Comparison of ENCODE assay signal across 8 cellular contexts in the genomic region with DNA sequence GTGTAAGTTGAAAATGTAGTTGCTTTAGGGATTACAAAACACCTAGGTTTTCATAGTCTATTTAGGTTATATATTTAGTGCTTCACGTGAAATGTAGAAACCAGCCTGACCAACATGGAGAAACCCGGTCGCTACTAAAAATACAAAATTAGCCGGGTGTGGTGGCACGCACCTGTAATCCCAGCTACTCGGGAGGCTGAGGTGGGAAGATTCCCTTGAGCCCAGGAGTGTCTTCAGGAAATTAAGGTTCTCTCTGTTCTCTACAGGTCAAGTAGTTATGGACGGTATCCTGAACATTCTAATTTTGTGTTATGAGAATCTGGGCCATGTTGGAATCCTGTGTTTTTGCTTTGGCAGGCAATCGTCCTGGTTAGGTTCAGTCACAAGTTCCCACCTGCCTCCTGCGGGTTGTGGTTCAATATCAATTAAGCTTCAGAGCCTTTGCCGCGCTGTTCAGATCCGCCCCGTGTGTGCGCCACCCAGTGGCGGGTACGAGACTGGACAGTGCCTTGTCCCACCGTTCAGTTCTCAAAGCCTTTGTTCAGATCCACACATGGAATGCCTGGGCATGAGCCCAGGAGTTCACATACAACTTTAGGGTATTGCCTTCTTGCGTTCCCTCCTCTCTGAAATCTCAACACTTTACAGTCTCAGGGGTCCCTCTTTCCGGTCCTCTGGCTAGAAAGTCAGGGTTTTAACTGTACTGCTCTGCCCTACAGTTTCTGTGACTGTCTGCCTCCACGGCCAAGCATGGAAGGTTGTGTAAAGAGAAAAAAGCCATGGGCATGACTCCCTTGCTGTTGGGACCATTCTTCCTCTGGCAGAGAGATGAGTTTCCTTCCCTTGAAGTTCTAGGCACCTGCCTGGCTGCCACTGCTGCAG. TPM values are rescaled to one million over a fixed set of nuclear protein-coding genes. Genes with fewer than 3 reads are reported as not detected.
A peak's percentile ranks its signal among the peaks of the same experiment; 100 is the strongest.
DNase-seq lines count a peak whose midpoint lies in the region; ATAC-seq and TF ChIP-seq lines count a peak whose summit lies in the region.

No MANE protein-coding gene starts in this region.

- 31 to 35% methylated on average over 11 to 14 of the region's 20 CpGs for WGBS in gastroesophageal sphincter (ENCODE audit: low coverage in 1 of 2), 2 donors
- 23% methylated on average over 20 of the region's 20 CpGs for WGBS in testis, 2 donors

- H3K79me2 ChIP-seq in osteoblast (ENCODE audit: insufficient read depth, low read length): no peaks in the 10 kb centered on the region

- intact Hi-C loops in testis (cut with DNase I; ENCODE audit: low total_unique reads): no loop called here

- H4K20me1 ChIP-seq in osteoblast (ENCODE audit: insufficient read depth, low read length): no peaks in the 10 kb centered on the region

- no peaks in the 10 kb centered on the region for H3K9me3 ChIP-seq in gastroesophageal sphincter
- H3K9me3 ChIP-seq in osteoblast (ENCODE audit: low read depth, low read length): no peaks in the 10 kb centered on the region
- no peaks in the 10 kb centered on the region for H3K9me3 ChIP-seq in testis

- TF ChIP-seq POLR2A in gastroesophageal sphincter (IDR thresholded peaks at IDR 0.05) (no peak), testis (IDR thresholded peaks at IDR 0.05) (no peak)

- no peak overlapping the region for H3K27ac ChIP-seq in gastroesophageal sphincter
- no peak overlapping the region for H3K27ac ChIP-seq in osteoblast (ENCODE audit: low read depth, low read length)
- no peak overlapping the region for H3K27ac ChIP-seq in testis

- H3K4me2 ChIP-seq in osteoblast (ENCODE audit: insufficient read depth, low read length): peak overlapping the region; percentile 71

- no peak for TF ChIP-seq EP300 in gastroesophageal sphincter (IDR thresholded peaks at IDR 0.05)

- H3K36me3 ChIP-seq in gastroesophageal sphincter (peaks cover 0 to 16% of the 10 kb centered on the region in 2 donors), osteoblast (ENCODE audit: insufficient read depth, low read length) (no peaks in the 10 kb centered on the region), testis (ENCODE audit: low read depth, missing control alignments) (no peaks in the 10 kb centered on the region)

- no peak for DNase-seq in AG09309 (ENCODE audit: low read depth)
- DNase-seq in GM19240 (ENCODE audit: insufficient read length, low spot score): peak; percentile 48
- DNase-seq in LoVo (ENCODE audit: low spot score): peak; percentile 85
- DNase-seq in SHP77 (lab: John Stamatoyannopoulos, UW): peak; percentile 73 to 85
- peak; percentile 90 for DNase-seq in activated effector memory CD4-positive, alpha-beta T cell treated with anti-CD3 and anti-CD28 coated beads, Interleukin-2, amount 50 U/mL, for 16 hours
- peak; percentile 81 for DNase-seq in osteoblast (ENCODE audit: insufficient read length, low spot score, missing footprints)
- DNase-seq in testis: peak; percentile 77

- H3K4me3 ChIP-seq in AG09309 (ENCODE audit: control insufficient read depth, low read depth, low read length): no peak overlapping the region
- no peak overlapping the region for H3K4me3 ChIP-seq in gastroesophageal sphincter
- H3K4me3 ChIP-seq in osteoblast (ENCODE audit: insufficient read depth, low read length): peak overlapping the region; percentile 4
- no peak overlapping the region for H3K4me3 ChIP-seq in testis

- TF ChIP-seq CTCF in AG09309 (IDR thresholded peaks at IDR 0.05; ENCODE audit: control insufficient read depth, insufficient read depth, low read depth, low read length, missing control alignments): peak; percentile 94
- TF ChIP-seq CTCF in gastroesophageal sphincter (IDR thresholded peaks at IDR 0.05): peak; percentile 72 to 89 (median 82)
- TF ChIP-seq CTCF in osteoblast (IDR thresholded peaks at IDR 0.05; ENCODE audit: extremely low read depth, low read depth, low read length): peak; percentile 96
- TF ChIP-seq CTCF in testis (IDR thresholded peaks at IDR 0.05): peak in 2 of 3 experiments; percentile 71 to 79

- H3K27me3 ChIP-seq in gastroesophageal sphincter: peaks cover 4% of the 10 kb centered on the region
- peaks cover 13% of the 10 kb centered on the region for H3K27me3 ChIP-seq in osteoblast (ENCODE audit: insufficient read depth, low read length)
- H3K27me3 ChIP-seq in testis: no peaks in the 10 kb centered on the region

- H2AFZ ChIP-seq in osteoblast (ENCODE audit: low read length): peak overlapping the region; percentile 77

- H3K4me1 ChIP-seq in gastroesophageal sphincter: peaks cover 0 to 9% (median 0%) of the 10 kb centered on the region in 3 donors
- H3K4me1 ChIP-seq in osteoblast (ENCODE audit: insufficient read depth, low read length): peaks cover 4% of the 10 kb centered on the region
- peaks cover 4% of the 10 kb centered on the region for H3K4me1 ChIP-seq in testis

- peak; percentile 87 for ATAC-seq in gastroesophageal sphincter

RNA-seq across cellular contexts. Expression of a gene that starts 41.7 kb away (rescaled TPM):
- total RNA-seq in gastroesophageal sphincter (10 to 100 TPM; 13.4 to 30.4 (median 18.4) TPM), osteoblast (20.9 and 23.2 TPM in 2 replicates), testis (10 to 100 TPM; 33.7 to 53.8 TPM)
- 14.7 TPM for polyA plus RNA-seq in testis (ENCODE audit: insufficient read depth, low read depth, low replicate concordance)
